Comparison of ENCODE assay signal across 8 cellular contexts in genomic region chr5:91311697-91312501, GRCh38.
DNase-seq lines count a peak whose midpoint lies in the region; ATAC-seq and TF ChIP-seq lines count a peak whose summit lies in the region.

No MANE protein-coding gene starts in this region.

- peaks cover 26% of the 10 kb centered on the region for H3K4me1 Mint-ChIP-seq in activated T-helper 17 cell treated with anti-CD3 and anti-CD28 coated beads, Interleukin-2, amount 50 U/mL, for 72 hours

- H3K36me3 Mint-ChIP-seq in activated T-helper 17 cell treated with anti-CD3 and anti-CD28 coated beads, Interleukin-2, amount 50 U/mL, for 72 hours (ENCODE audit: low read depth) = peaks cover 70% of the 10 kb centered on the region

- H3K4me1 ChIP-seq in thoracic aorta (ENCODE audit: control insufficient read depth in 1 of 2, low read depth in 2 of 2) = peaks cover 23 to 39% of the 10 kb centered on the region in 2 donors

- DNase-seq in AG09319 (ENCODE audit: extremely low read depth, low read depth) (peak; percentile 98), fibroblast of the aortic adventitia (ENCODE audit: low read depth) (peak; percentile 100), occipital lobe (lab: John Stamatoyannopoulos, UW) (peak; percentile 29), thoracic aorta (ENCODE audit: low spot score) (peak; percentile 80)

- no peaks in the 10 kb centered on the region for H3K27me3 ChIP-seq in thoracic aorta (replicated peaks; ENCODE audit: insufficient read depth)

- H3K9me3 ChIP-seq in thoracic aorta = no peaks in the 10 kb centered on the region

- no peaks in the 10 kb centered on the region for H3K27me3 Mint-ChIP-seq in activated T-helper 17 cell treated with anti-CD3 and anti-CD28 coated beads, Interleukin-2, amount 50 U/mL, for 72 hours

- no peaks in the 10 kb centered on the region for H3K9me3 Mint-ChIP-seq in activated T-helper 17 cell treated with anti-CD3 and anti-CD28 coated beads, Interleukin-2, amount 50 U/mL, for 72 hours

- H3K4me3 Mint-ChIP-seq in activated T-helper 17 cell treated with anti-CD3 and anti-CD28 coated beads, Interleukin-2, amount 50 U/mL, for 72 hours = peak overlapping the region; percentile 91

- H3K4me3 ChIP-seq in fibroblast of the aortic adventitia (ENCODE audit: low read depth, low read length) = no peak overlapping the region
- no peak overlapping the region for H3K4me3 ChIP-seq in thoracic aorta

- H3K27ac ChIP-seq in thoracic aorta = peak overlapping the region; percentile 79 to 82

- H3K36me3 ChIP-seq in thoracic aorta = no peaks in the 10 kb centered on the region

- peak overlapping the region; percentile 86 for H3K27ac Mint-ChIP-seq in activated T-helper 17 cell treated with anti-CD3 and anti-CD28 coated beads, Interleukin-2, amount 50 U/mL, for 72 hours

- peak; percentile 98 for ATAC-seq in GM18909 (IDR thresholded peaks at IDR 0.05; ENCODE audit: poor library complexity, unreplicated experiment)
- peak; percentile 89 for ATAC-seq in HG03139 (IDR thresholded peaks at IDR 0.05; ENCODE audit: unreplicated experiment)
- ATAC-seq in activated T-helper 17 cell treated with anti-CD3 and anti-CD28 coated beads, Interleukin-2, amount 50 U/mL, for 72 hours (replicated peaks) = peak; percentile 79
- peak; percentile 97 for ATAC-seq in thoracic aorta (ENCODE audit: insufficient number of reproducible peaks, low FRiP score, low read depth)

- no peak; the same call in 1 of the 2 replicates for TF ChIP-seq CTCF in AG09319 (IDR thresholded peaks at IDR 0.05; ENCODE audit: low read depth, low read length)
- TF ChIP-seq CTCF in fibroblast of the aortic adventitia (IDR thresholded peaks at IDR 0.05; ENCODE audit: insufficient read depth, low read length) = no peak
- TF ChIP-seq CTCF in thoracic aorta (IDR thresholded peaks at IDR 0.05) = no peak

TF ChIP-seq in PFSK-1, 5 proteins besides CTCF, POLR2A, EP300 and RAD21:
- TF ChIP-seq REST (IDR thresholded peaks at IDR 0.05; ENCODE audit: insufficient read depth in 1 of 2, low read depth in 2 of 2, low read length in 2 of 2) (0 out of 4 replicates have a peak, but pooled peaks of 1 of the 2 experiments have one; percentile 54), FOXP2 (optimal IDR thresholded peaks at IDR 0.05; ENCODE audit: borderline replicate concordance, extremely low read depth, extremely low read length, insufficient read depth) (peak; percentile 27), TAF1 (IDR thresholded peaks at IDR 0.05; ENCODE audit: borderline replicate concordance, insufficient read depth, low read length) (0 out of 2 replicates have a peak, but pooled peaks have one; percentile 13), POLR2AphosphoS5 (IDR thresholded peaks at IDR 0.05; ENCODE audit: low read depth, low read length) (no peak), SIN3A (IDR thresholded peaks at IDR 0.05; ENCODE audit: borderline replicate concordance, insufficient read depth, low read length) (0 out of 2 replicates have a peak, but pooled peaks have one; percentile 15)

Comparison
In these comparisons a context has a peak if more than half of its experiments do, and no peak if none do; other contexts are left out.
1. DNase-seq: peak in every context shown above with its lines; median percentile 100 in fibroblast of the aortic adventitia; 98 in AG09319; 80 in thoracic aorta; 29 in occipital lobe.